Comparison of ENCODE assay signal across 8 cellular contexts in genomic region chr19:58395220-58395978, GRCh38. TPM values are rescaled to one million over a fixed set of nuclear protein-coding genes. Genes with fewer than 3 reads are reported as not detected.
DNase-seq lines count a peak whose midpoint lies in the region; ATAC-seq and TF ChIP-seq lines count a peak whose summit lies in the region.

Gene RNF225, plus strand, starts transcription at chr19:58395656. Its CDS starts 434 bp downstream, at chr19:58396090.

- peak within 1 kb of the TSS; percentile 51; the same call in 1 of the 2 replicates for H3K9ac ChIP-seq in HUES64 (ENCODE audit: low read depth, low read length)
- no peak within 1 kb of the TSS for H3K9ac ChIP-seq in colonic mucosa (ENCODE audit: low read depth in 2 of 2, low read length in 2 of 2)

- H3K36me3 Mint-ChIP-seq in neural crest cell (ENCODE audit: low read depth), result peaks cover 17% of the 10 kb centered on the region

- H3K27ac Mint-ChIP-seq in neural crest cell (ENCODE audit: unreplicated experiment), result no peak within 1 kb of the TSS

- H3K27me3 Mint-ChIP-seq in neural crest cell (ENCODE audit: low read depth), result peaks cover 23% of the 10 kb centered on the region

- no peaks in the 10 kb centered on the region for H3K9me3 Mint-ChIP-seq in neural crest cell

- intact Hi-C loops in colonic mucosa (cut with DNase I), result no loop called here

- peaks cover 47% of the 10 kb centered on the region for H3K36me3 ChIP-seq in HUES64 (ENCODE audit: insufficient read depth, low read length)
- H3K36me3 ChIP-seq in colonic mucosa, result peaks cover 17% of the 10 kb centered on the region

- peaks cover 19% of the 10 kb centered on the region for H3K4me1 Mint-ChIP-seq in neural crest cell

- H3K4me3 ChIP-seq in GM12865 (ENCODE audit: low read depth, low read length) (no peak within 1 kb of the TSS), HUES64 (ENCODE audit: low read length) (peak within 1 kb of the TSS; percentile 47), colonic mucosa (no peak within 1 kb of the TSS)

- WGBS in HUES64, result 55% methylated on average over 21 of the region's 21 CpGs

- H3K27me3 ChIP-seq in HUES64 (ENCODE audit: insufficient read depth, low read length) (peaks cover 16% of the 10 kb centered on the region), colonic mucosa (peaks cover 23% of the 10 kb centered on the region)

- no peaks in the 10 kb centered on the region for H3K9me3 ChIP-seq in HUES64 (ENCODE audit: insufficient read depth, low read depth, low read length)
- no peaks in the 10 kb centered on the region for H3K9me3 ChIP-seq in colonic mucosa

- H3K27ac ChIP-seq in HUES64 (ENCODE audit: low read depth, low read length) (no peak within 1 kb of the TSS), colonic mucosa (no peak within 1 kb of the TSS)

- H3K4me3 Mint-ChIP-seq in neural crest cell, result peak within 1 kb of the TSS; percentile 74

- DNase-seq in GM12865 (ENCODE audit: low read depth), result peak; percentile 45
- peak; percentile 66 for DNase-seq in colonic mucosa
- DNase-seq in neural crest cell (ENCODE audit: low read depth, low spot score), result no peak
- DNase-seq in cerebellar nuclear complex (lab: John Stamatoyannopoulos, UW), result no peak

- H3K4me1 ChIP-seq in HUES64 (ENCODE audit: insufficient read depth, low read length), result no peaks in the 10 kb centered on the region
- H3K4me1 ChIP-seq in colonic mucosa, result peaks cover 2% of the 10 kb centered on the region

- no peak for ATAC-seq in GM18867 (IDR thresholded peaks at IDR 0.05; ENCODE audit: unreplicated experiment)
- ATAC-seq in HG02610 (IDR thresholded peaks at IDR 0.05; ENCODE audit: unreplicated experiment), result no peak
- no peak for ATAC-seq in HG02870 (IDR thresholded peaks at IDR 0.05; ENCODE audit: unreplicated experiment)

- TF ChIP-seq CTCF in GM12865 (IDR thresholded peaks at IDR 0.05; ENCODE audit: insufficient read depth, low read depth, low read length, missing control alignments), result no peak
- no peak for TF ChIP-seq CTCF in colonic mucosa (IDR thresholded peaks at IDR 0.05)
- TF ChIP-seq CTCF in neural crest cell (conservative IDR thresholded peaks at IDR 0.05), result no peak

RNA-seq across cellular contexts. Expression of gene RNF225, which starts in this region (rescaled TPM):
- not detected for polyA plus RNA-seq in HUES64 (2013, experiment 1 of 2)
- not detected for polyA plus RNA-seq in HUES64 (2013, experiment 2 of 2)
- total RNA-seq in colonic mucosa (not detected), neural crest cell (1.5 and 1.6 TPM in 2 replicates)

Comparison
In these comparisons a context has a peak if more than half of its experiments do, and no peak if none do; other contexts are left out.
1. Peak in DNase-seq in colonic mucosa; RNA of the gene not detected or under 1 TPM.